Comparison of ENCODE assay signal across 25 cellular contexts in the genomic region with DNA sequence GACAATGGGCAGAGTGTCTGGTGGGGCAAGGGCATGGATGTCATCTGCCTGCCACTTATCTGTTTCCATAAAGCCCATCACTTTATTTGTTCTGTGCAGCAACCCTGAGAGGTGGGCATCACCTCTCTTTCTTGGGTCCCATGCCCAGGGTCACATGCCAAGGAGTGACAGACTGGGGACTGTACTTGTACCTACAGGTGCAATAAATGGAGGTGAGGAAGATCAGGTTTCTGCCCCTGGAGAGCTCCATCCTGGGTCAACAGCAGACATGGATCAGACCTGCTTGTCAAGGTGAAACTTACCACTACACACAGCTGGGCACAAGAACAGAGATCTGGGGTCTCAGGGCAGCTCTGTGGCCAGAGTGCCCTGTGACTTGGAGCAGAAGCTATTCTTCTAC. TPM values are rescaled to one million over a fixed set of nuclear protein-coding genes. Genes with fewer than 3 reads are reported as not detected.
"Had no signal": no experiment of that assay in that cellular context is flagged by ENCODE, and none has a peak within 500 bp of the region (broad histone marks: within the 10 kb centered on the region; RNA-seq: fewer than 3 reads in every experiment).

No MANE protein-coding gene starts in this region.

- H3K27me3 ChIP-seq: colonic mucosa, thyroid gland, upper lobe of left lung, uterus had no signal

- ATAC-seq: heart left ventricle; mucosa of descending colon; naive thymus-derived CD8-positive, alpha-beta T cell had no signal

- H3K4me3 Mint-ChIP-seq: naive thymus-derived CD8-positive, alpha-beta T cell; neural progenitor cell had no signal

- H3K27ac Mint-ChIP-seq: naive thymus-derived CD8-positive, alpha-beta T cell; neural progenitor cell had no signal

- DNase-seq: colonic mucosa; effector CD4-positive, alpha-beta T cell; hippocampal formation; kidney glomerular epithelial cell; mammary epithelial cell; occipital lobe; stimulated activated CD4-positive, alpha-beta T cell treated with anti-CD3 and anti-CD28 coated beads, Interleukin-12 subunit alpha, Interleukin-12 subunit beta, amount 100 ng/mL, for 4 hours; stimulated activated naive CD4-positive, alpha-beta T cell treated with Interleukin-2 at 50 U/mL for 16 hours; thyroid gland; uterus had no signal

- H3K36me3 ChIP-seq: colonic mucosa, heart left ventricle, neural progenitor cell, sigmoid colon, suprapubic skin, thyroid gland, upper lobe of left lung, uterus had no signal

- H3K4me1 Mint-ChIP-seq: neural progenitor cell had no signal

- H3K36me3 Mint-ChIP-seq: neural progenitor cell had no signal

- H3K4me3 ChIP-seq: colonic mucosa, heart left ventricle, mucosa of descending colon, neural progenitor cell, sigmoid colon, skin epidermis, suprapubic skin, thyroid gland, upper lobe of left lung, uterus had no signal

RNA-seq across cellular contexts. Expression of a gene that starts 18.4 kb away (rescaled TPM):
- total RNA-seq: dermis microvascular lymphatic vessel endothelial cell; mammary epithelial cell; naive thymus-derived CD8-positive, alpha-beta T cell had no signal
- polyA plus RNA-seq: naive thymus-derived CD8-positive, alpha-beta T cell had no signal

RNA-seq across cellular contexts. Expression of a gene that starts 29.3 kb away (rescaled TPM):
- total RNA-seq: cerebellum; colonic mucosa; dermis microvascular lymphatic vessel endothelial cell; frontal cortex; glomerular endothelial cell; heart left ventricle; lower leg skin; mammary epithelial cell; mucosa of descending colon; naive thymus-derived CD8-positive, alpha-beta T cell; occipital lobe; pulmonary artery endothelial cell; sigmoid colon; suprapubic skin; upper lobe of left lung; uterus had no signal
- polyA plus RNA-seq: esophagus; heart left ventricle; mammary epithelial cell; naive thymus-derived CD8-positive, alpha-beta T cell; sigmoid colon had no signal
